ENCODE assay signal across 18 cellular contexts in the genomic region with DNA sequence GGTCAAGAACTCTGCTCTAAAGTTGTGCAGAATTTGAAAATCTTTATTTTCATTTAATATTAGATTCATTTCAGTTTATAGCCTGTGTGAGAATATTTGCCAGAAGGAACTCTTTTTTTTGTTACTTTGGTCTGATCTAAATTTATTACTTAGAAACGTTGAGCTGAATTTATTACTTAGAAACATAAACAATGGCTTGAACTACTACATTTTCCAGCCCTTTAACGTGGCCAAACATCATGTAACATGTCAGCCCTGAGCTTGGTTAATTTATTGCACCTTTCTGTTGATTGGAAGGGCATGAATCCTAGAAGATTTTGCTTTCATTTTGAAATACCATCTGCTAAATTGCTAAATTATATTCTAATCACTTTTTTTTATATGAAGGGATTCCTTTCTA.
"Had no signal": no experiment of that assay in that cellular context is flagged by ENCODE, and none has a peak within 500 bp of the region (broad histone marks: within the 10 kb centered on the region; RNA-seq: fewer than 3 reads in every experiment).

No MANE protein-coding gene starts in this region.

- H3K36me3 ChIP-seq: gastroesophageal sphincter, left ventricle myocardium inferior, lower lobe of right lung, tibial nerve, upper lobe of right lung, vagina had no signal

- DNase-seq: cortex of kidney; dorsolateral prefrontal cortex; effector CD8-positive, alpha-beta T cell; foreskin fibroblast; glutamatergic neuron; immature natural killer cell; left ventricle myocardium inferior; lower lobe of right lung; midbrain; right cardiac atrium; small intestine; stimulated activated CD4-positive, alpha-beta T cell treated with anti-CD3 and anti-CD28 coated beads, Interleukin-12 subunit alpha, Interleukin-12 subunit beta, amount 100 ng/mL, for 4 hours; stimulated activated naive CD8-positive, alpha-beta T cell treated with anti-CD3 and anti-CD28 coated beads, Interleukin-15, Interleukin-2, amounts not matched to agents 100 U/mL and 50 U/mL, for 24 hours; upper lobe of right lung had no signal

- FAIRE-seq: small intestine had no signal

- ATAC-seq: gastroesophageal sphincter; lower lobe of right lung; natural killer cell treated with Interleukin-12 subunit alpha and Interleukin-12 subunit beta and Interleukin-15 and Interleukin-18, amount 100 ng/mL, for 72 hours; right cardiac atrium; stimulated activated naive CD8-positive, alpha-beta T cell treated with anti-CD3 and anti-CD28 coated beads, Interleukin-15, Interleukin-2, amounts not matched to agents 100 U/mL and 50 U/mL, for 24 hours; upper lobe of right lung had no signal

- H3K4me1 ChIP-seq: left ventricle myocardium inferior, lower lobe of right lung, upper lobe of right lung had no signal

- H3K27me3 ChIP-seq: dorsolateral prefrontal cortex, gastroesophageal sphincter, tibial nerve, upper lobe of right lung, vagina had no signal

- H3K27ac ChIP-seq: gastroesophageal sphincter, left ventricle myocardium inferior, lower lobe of right lung, tibial nerve, upper lobe of right lung, vagina had no signal

- H3K4me3 ChIP-seq: dorsolateral prefrontal cortex, gastroesophageal sphincter, left ventricle myocardium inferior, lower lobe of right lung, tibial nerve, upper lobe of right lung, vagina had no signal

- H3K9me3 ChIP-seq: gastroesophageal sphincter, left ventricle myocardium inferior, lower lobe of right lung, tibial nerve, upper lobe of right lung, vagina had no signal
